9 cellular contexts compared by ENCODE assay signal in the genomic region with DNA sequence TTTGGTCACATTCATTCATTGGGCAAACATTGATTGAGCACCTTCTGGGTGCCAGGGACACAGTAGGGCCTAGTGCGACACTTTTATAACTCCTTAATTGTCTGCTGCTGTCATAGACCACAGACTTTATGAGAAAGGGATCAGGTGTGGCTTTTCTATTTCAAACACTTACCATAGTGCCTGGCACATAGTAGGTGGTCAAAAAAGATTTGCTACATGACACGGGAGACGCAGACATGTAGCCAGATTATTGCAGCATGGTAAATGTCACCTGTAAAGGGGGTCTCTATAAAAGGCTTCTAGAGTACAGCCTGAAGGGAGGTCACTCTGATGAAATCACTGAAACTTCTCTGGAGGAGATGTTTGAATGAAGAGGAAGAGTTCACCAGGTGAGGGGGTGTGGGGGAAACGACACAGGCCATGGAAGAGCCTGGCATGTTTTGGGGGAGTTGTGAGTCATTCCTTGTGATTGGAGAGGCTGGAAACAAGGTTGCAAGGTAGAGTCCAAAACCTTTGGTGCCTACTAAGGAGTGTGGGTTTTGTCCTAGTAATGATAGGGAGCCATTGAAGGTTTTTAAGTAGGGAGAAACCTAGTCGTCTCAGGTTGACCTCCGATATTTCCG. TPM values are rescaled to one million over a fixed set of nuclear protein-coding genes. Genes with fewer than 3 reads are reported as not detected.
DNase-seq lines count a peak whose midpoint lies in the region; ATAC-seq, FAIRE-seq and TF ChIP-seq lines count a peak whose summit lies in the region.
"Had no signal": no experiment of that assay in that cellular context is flagged by ENCODE, and none has a peak within 500 bp of the region (broad histone marks: within the 10 kb centered on the region; RNA-seq: fewer than 3 reads in every experiment).

No MANE protein-coding gene starts in this region.

- no peak for DNase-seq in A673 (ENCODE audit: low spot score)
- no peak for DNase-seq in HTR-8/SVneo (ENCODE audit: insufficient read length, low spot score)
- no peak for DNase-seq in adrenal gland
- no peak for DNase-seq in naive thymus-derived CD8-positive, alpha-beta T cell
- no peak for DNase-seq in NOMO-1 treated with dmso at 0.1 percent for 144 hours (lab: John Stamatoyannopoulos, UW; ENCODE audit: unreplicated experiment)
- DNase-seq in erythroblast (lab: John Stamatoyannopoulos, UW) = no peak
- DNase-seq in inferior parietal cortex (ENCODE audit: extremely low spot score) = no peak

- 71 to 78% (median 75%) methylated on average over 7 of the region's 7 CpGs for WGBS in adrenal gland, 4 donors

- H3K27ac ChIP-seq in A673 (ENCODE audit: low read depth, low read length, poor library complexity, severe bottlenecking) (no peak overlapping the region), adrenal gland (peak overlapping the region in 3 of 5 donors; percentile 90 to 93 (median 93))

- peaks cover 8% of the 10 kb centered on the region for H3K4me1 ChIP-seq in A673 (ENCODE audit: insufficient read depth, low read length, poor library complexity, severe bottlenecking)
- H3K4me1 ChIP-seq in adrenal gland (replicated peaks in 1 of 2) = peaks cover 16 to 25% of the 10 kb centered on the region in 2 donors

- H3K4me1 Mint-ChIP-seq in naive thymus-derived CD8-positive, alpha-beta T cell = peaks cover 11 to 34% (median 31%) of the 10 kb centered on the region in 4 donors

- no peaks in the 10 kb centered on the region for H3K9me3 Mint-ChIP-seq in naive thymus-derived CD8-positive, alpha-beta T cell

- TF ChIP-seq POLR2A in adrenal gland (IDR thresholded peaks at IDR 0.05) (no peak), erythroblast (IDR thresholded peaks at IDR 0.05; ENCODE audit: low read length) (no peak)

- intact Hi-C loops in A673 (cut with micrococcal nuclease; ENCODE audit: unreplicated experiment) = loop anchor here (5.0 kb wide), 1 partner anchor 62 kb away; no protein-coding TSS in a partner anchor
- intact Hi-C loops in adrenal gland (cut with DNase I) = loop anchor here (5.0 to 10.0 kb wide), 3 partner anchors 62 to 215 kb away; no protein-coding TSS in a partner anchor

- POLR2A ChIA-PET in A673 (lab: Charles Lee; ENCODE audit: low non-redundant PET) = no interaction called here
- POLR2A ChIA-PET in naive thymus-derived CD8-positive, alpha-beta T cell (lab: Charles Lee) = interaction anchor here (1.2 to 1.9 kb wide), 3 partner anchors 52 to 134 kb away, joined by 3 to 7 read pairs (median 7); partner anchors contain the start of genes LRRC59 and XYLT2

- H3K36me3 ChIP-seq in A673 (ENCODE audit: insufficient read depth, low read length, poor library complexity, severe bottlenecking) (peaks cover 17% of the 10 kb centered on the region), adrenal gland (replicated peaks in 1 of 2) (peaks cover 0 to 26% of the 10 kb centered on the region in 2 donors)

- TF ChIP-seq CTCF in A673 (conservative IDR thresholded peaks at IDR 0.05; ENCODE audit: low read depth, low read length) = no peak
- TF ChIP-seq CTCF in adrenal gland (IDR thresholded peaks at IDR 0.05) = no peak

- H3K27me3 Mint-ChIP-seq in naive thymus-derived CD8-positive, alpha-beta T cell = peaks cover 0 to 6% (median 0%) of the 10 kb centered on the region in 5 donors

- peak overlapping the region; percentile 85 to 94 (median 90) for H3K4me3 Mint-ChIP-seq in naive thymus-derived CD8-positive, alpha-beta T cell

- peaks cover 0 to 38% (median 10%) of the 10 kb centered on the region in 3 donors for H3K36me3 Mint-ChIP-seq in naive thymus-derived CD8-positive, alpha-beta T cell

- ATAC-seq in naive thymus-derived CD8-positive, alpha-beta T cell = no peak
- no peak for ATAC-seq in GM21367 (IDR thresholded peaks at IDR 0.05; ENCODE audit: unreplicated experiment)

- no TSS peak for BruUV-seq in A673 (replicated peaks; lab: Mats Ljungman, UMichigan)

- CTCF ChIA-PET in A673 (lab: Charles Lee) = interaction anchor here (0.5 to 1.4 kb wide), 3 partner anchors 83 to 707 kb away, joined by 4 to 12 read pairs (median 7); partner anchors contain the start of gene LRRC59

- H3K4me3 ChIP-seq in A673 (ENCODE audit: low read depth, low read length, poor library complexity, severe bottlenecking) (peak overlapping the region; percentile 65), adrenal gland (no peak overlapping the region)

- no peaks in the 10 kb centered on the region for H3K9me3 ChIP-seq in A673 (ENCODE audit: low read depth, low read length, poor library complexity, severe bottlenecking)
- no peaks in the 10 kb centered on the region for H3K9me3 ChIP-seq in adrenal gland (replicated peaks in 1 of 3)

- peak; percentile 51 for FAIRE-seq in HTR-8/SVneo (lab: Jason Lieb, UNC)

- peak overlapping the region in 6 of 10 donors; percentile 39 to 95 (median 74) for H3K27ac Mint-ChIP-seq in naive thymus-derived CD8-positive, alpha-beta T cell

- H3K27me3 ChIP-seq in A673 (replicated peaks; ENCODE audit: insufficient read depth, low read depth, low read length, poor library complexity) (no peaks in the 10 kb centered on the region), adrenal gland (no peaks in the 10 kb centered on the region)

RNA-seq across cellular contexts. Expression of gene RSAD1, which starts 1.6 kb away (rescaled TPM):
- total RNA-seq in A673 (2021) = 44.3 and 48.4 TPM in 2 replicates
- 10 to 100 TPM; 28.4 to 77.3 (median 51.8) TPM for total RNA-seq in adrenal gland
- 10 to 100 TPM; 31.6 to 69.0 (median 60.5) TPM for polyA plus RNA-seq in adrenal gland
- 10 to 100 TPM; 88.2 to 90.6 TPM for total RNA-seq in naive thymus-derived CD8-positive, alpha-beta T cell
- polyA plus RNA-seq in naive thymus-derived CD8-positive, alpha-beta T cell = 10 to 100 TPM; 61.3 to 78.8 (median 64.2) TPM

RNA-seq across cellular contexts. Expression of gene CHAD, which starts 11.6 kb away (rescaled TPM):
- total RNA-seq in A673 (2021) = 0.17 TPM in 1 of 2 replicates, not detected in the other
- 10 to 100 TPM in 2 of 8 donors, 1 to 10 TPM in 6; 2.6 to 26.6 (median 6.3) TPM for total RNA-seq in adrenal gland
- polyA plus RNA-seq in adrenal gland = 10 to 100 TPM in 2 of 3 donors, 1 to 10 TPM in 1; 7.2 to 11.1 (median 10.9) TPM
- not detected for total RNA-seq in naive thymus-derived CD8-positive, alpha-beta T cell
- not detected for polyA plus RNA-seq in naive thymus-derived CD8-positive, alpha-beta T cell
- total RNA-seq: T-helper 2 cell treated with Interferon-gamma antibody and Interleukin-4, amounts not matched to agents 100 ng/mL and 5 ng/mL, for 36 hours had no signal

RNA-seq across cellular contexts. Expression of gene MYCBPAP, which starts 28.0 kb away (rescaled TPM):
- total RNA-seq in A673 (2021) (0.92 and 1.2 TPM in 2 replicates), adrenal gland (1 to 10 TPM in 6 of 8 donors, under 1 TPM in 1, not detected in 1; 0.12 to 8.9 (median 2.3) TPM)
- polyA plus RNA-seq in adrenal gland = 1 to 10 TPM in 2 of 3 donors, under 1 TPM in 1; 0.27 to 4.4 (median 2.2) TPM
- 1 to 10 TPM; 1.3 to 2.6 TPM for total RNA-seq in naive thymus-derived CD8-positive, alpha-beta T cell
- 1 to 10 TPM in 1 of 3 donors, under 1 TPM in 1, not detected in 1; 0.80 to 1.3 TPM for polyA plus RNA-seq in naive thymus-derived CD8-positive, alpha-beta T cell

RNA-seq across cellular contexts. Expression of gene EPN3, which starts 52.3 kb away (rescaled TPM):
- total RNA-seq in A673 (2021) (0.09 TPM in 1 of 2 replicates, not detected in the other), adrenal gland (10 to 100 TPM in 7 of 8 donors, 1 to 10 TPM in 1; 1.7 to 96.1 (median 38.2) TPM)
- polyA plus RNA-seq in adrenal gland = 10 to 100 TPM in 2 of 3 donors, 1 to 10 TPM in 1; 1.2 to 32.3 (median 10.5) TPM
- not detected for total RNA-seq in naive thymus-derived CD8-positive, alpha-beta T cell
- polyA plus RNA-seq in naive thymus-derived CD8-positive, alpha-beta T cell = not detected
- total RNA-seq: T-helper 2 cell treated with Interferon-gamma antibody and Interleukin-4, amounts not matched to agents 100 ng/mL and 5 ng/mL, for 36 hours had no signal

RNA-seq across cellular contexts. Expression of gene ACSF2, which starts 54.2 kb away (rescaled TPM):
- 4.1 and 9.2 TPM in 2 replicates for total RNA-seq in A673 (2021)
- 100 to 1,000 TPM in 7 of 8 donors, 10 to 100 TPM in 1; 92.1 to 434 (median 196) TPM for total RNA-seq in adrenal gland
- 100 to 1,000 TPM in 2 of 3 donors, 10 to 100 TPM in 1; 92.5 to 306 (median 253) TPM for polyA plus RNA-seq in adrenal gland
- total RNA-seq in naive thymus-derived CD8-positive, alpha-beta T cell = 10 to 100 TPM; 22.4 to 25.9 TPM
- polyA plus RNA-seq in naive thymus-derived CD8-positive, alpha-beta T cell = 1 to 10 TPM; 1.2 to 2.3 (median 2.1) TPM
